In genomic region chr15:74460298-74460697, GRCh38 we compare ENCODE assay signal across 8 cellular contexts.
DNase-seq lines count a peak whose midpoint lies in the region; ATAC-seq and TF ChIP-seq lines count a peak whose summit lies in the region.

No MANE protein-coding gene starts in this region.

- H3K27ac ChIP-seq in SU-DHL-6 (ENCODE audit: low read depth, low read length): peak overlapping the region; percentile 42

- H3K4me3 Mint-ChIP-seq in stimulated activated effector memory CD8-positive, alpha-beta T cell treated with anti-CD3 and anti-CD28 coated beads, Interleukin-12 subunit alpha, Interleukin-12 subunit beta, amount 100 ng/mL, for 72 hours: peak overlapping the region; percentile 98

- H3K4me3 ChIP-seq in SU-DHL-6 (ENCODE audit: insufficient read depth, low read length, poor library complexity, severe bottlenecking): peak overlapping the region; percentile 97

- DNase-seq in germinal center (ENCODE audit: low spot score): peak; percentile 47
- no peak for DNase-seq in stimulated activated effector memory CD8-positive, alpha-beta T cell treated with anti-CD3 and anti-CD28 coated beads, Interleukin-12 subunit alpha, Interleukin-12 subunit beta, amount 100 ng/mL, for 72 hours (ENCODE audit: low spot score in 2 of 2)
- DNase-seq in NCI-H82 treated with DMSO at 0.1 percent for 48 hours (lab: John Stamatoyannopoulos, UW; ENCODE audit: unreplicated experiment): no peak
- DNase-seq in SHP77 treated with DMSO at 0.1 percent for 48 hours (lab: John Stamatoyannopoulos, UW): no peak

- peaks cover 56% of the 10 kb centered on the region for H3K4me1 Mint-ChIP-seq in stimulated activated effector memory CD8-positive, alpha-beta T cell treated with anti-CD3 and anti-CD28 coated beads, Interleukin-12 subunit alpha, Interleukin-12 subunit beta, amount 100 ng/mL, for 72 hours

- H3K36me3 ChIP-seq in SU-DHL-6 (ENCODE audit: low read length): peaks cover 10% of the 10 kb centered on the region

- H3K4me2 ChIP-seq in SU-DHL-6 (ENCODE audit: low read depth, low read length, poor library complexity, severe bottlenecking): peak overlapping the region; percentile 100

- H3K9ac ChIP-seq in SU-DHL-6 (ENCODE audit: low read length): peak overlapping the region; percentile 88

- ATAC-seq in GM21528 (IDR thresholded peaks at IDR 0.05; ENCODE audit: low FRiP score, unreplicated experiment) (peak; percentile 5), GM19463 (IDR thresholded peaks at IDR 0.05; ENCODE audit: unreplicated experiment) (no peak), GM21367 (IDR thresholded peaks at IDR 0.05; ENCODE audit: unreplicated experiment) (no peak)
- no peak for ATAC-seq in stimulated activated effector memory CD8-positive, alpha-beta T cell treated with anti-CD3 and anti-CD28 coated beads, Interleukin-12 subunit alpha, Interleukin-12 subunit beta, amount 100 ng/mL, for 72 hours

- H3K27me3 ChIP-seq in SU-DHL-6 (ENCODE audit: low read length): no peaks in the 10 kb centered on the region

- no peaks in the 10 kb centered on the region for H3F3A ChIP-seq in SU-DHL-6 (ENCODE audit: insufficient read depth)

- H4K20me1 ChIP-seq in SU-DHL-6 (ENCODE audit: low read depth, low read length): no peaks in the 10 kb centered on the region

- H2AFZ ChIP-seq in SU-DHL-6 (ENCODE audit: low read depth, low read length, severe bottlenecking): peak overlapping the region; percentile 86

- H3K27ac Mint-ChIP-seq in stimulated activated effector memory CD8-positive, alpha-beta T cell treated with anti-CD3 and anti-CD28 coated beads, Interleukin-12 subunit alpha, Interleukin-12 subunit beta, amount 100 ng/mL, for 72 hours: peak overlapping the region; percentile 98

- no peak for TF ChIP-seq CTCF in SU-DHL-6 (IDR thresholded peaks at IDR 0.05; ENCODE audit: insufficient read depth, low read length, poor library complexity, severe bottlenecking)

- peaks cover 55% of the 10 kb centered on the region for H3K36me3 Mint-ChIP-seq in stimulated activated effector memory CD8-positive, alpha-beta T cell treated with anti-CD3 and anti-CD28 coated beads, Interleukin-12 subunit alpha, Interleukin-12 subunit beta, amount 100 ng/mL, for 72 hours

- H3K9me2 ChIP-seq in SU-DHL-6 (replicated peaks; ENCODE audit: insufficient read depth, low read length): no peaks in the 10 kb centered on the region

- no peaks in the 10 kb centered on the region for H3K9me3 ChIP-seq in SU-DHL-6 (ENCODE audit: insufficient read depth, low read length)

- H3K9me3 Mint-ChIP-seq in stimulated activated effector memory CD8-positive, alpha-beta T cell treated with anti-CD3 and anti-CD28 coated beads, Interleukin-12 subunit alpha, Interleukin-12 subunit beta, amount 100 ng/mL, for 72 hours: no peaks in the 10 kb centered on the region

- H3K79me2 ChIP-seq in SU-DHL-6 (ENCODE audit: insufficient read depth, low read length): peaks cover 6% of the 10 kb centered on the region; the same call in 1 of the 2 replicates
